In genomic region chr18:75204978-75205759, GRCh38 we compare ENCODE assay signal across 9 cellular contexts. TPM values are rescaled to one million over a fixed set of nuclear protein-coding genes. Genes with fewer than 3 reads are reported as not detected.
DNase-seq lines count a peak whose midpoint lies in the region; ATAC-seq and TF ChIP-seq lines count a peak whose summit lies in the region.
"Had no signal": no experiment of that assay in that cellular context is flagged by ENCODE, and none has a peak within 500 bp of the region (broad histone marks: within the 10 kb centered on the region; RNA-seq: fewer than 3 reads in every experiment).

No MANE protein-coding gene starts in this region.

- H3K9ac ChIP-seq in mucosa of stomach (ENCODE audit: low read length) = peak overlapping the region; percentile 17

- peaks cover 40% of the 10 kb centered on the region for H3K4me1 Mint-ChIP-seq in activated naive CD4-positive, alpha-beta T cell treated with anti-CD3 and anti-CD28 coated beads, Interleukin-2, amount 10 ng/mL, durations not matched to agents 7 days and 5 days
- H3K4me1 Mint-ChIP-seq in type B pancreatic cell (ENCODE audit: unreplicated experiment) = peaks cover 55% of the 10 kb centered on the region

- no peaks in the 10 kb centered on the region for H3K36me3 ChIP-seq in mucosa of stomach (ENCODE audit: control insufficient read depth, insufficient read depth, low read length)

- H3K27me3 ChIP-seq in mucosa of stomach (ENCODE audit: control insufficient read depth, insufficient read depth, low read length) = no peaks in the 10 kb centered on the region

- CTCF ChIA-PET in activated naive CD4-positive, alpha-beta T cell treated with anti-CD3 and anti-CD28 coated beads, Interleukin-2, amount 10 ng/mL, durations not matched to agents 7 days and 5 days (lab: Charles Lee) = no interaction called here

- ATAC-seq in HG03175 (IDR thresholded peaks at IDR 0.05; ENCODE audit: unreplicated experiment) (no peak), GM21723 (IDR thresholded peaks at IDR 0.05; ENCODE audit: unreplicated experiment) (no peak)

- peak overlapping the region; percentile 56 for H3K4me3 ChIP-seq in choroid plexus epithelial cell (ENCODE audit: low read depth, low read length)
- H3K4me3 ChIP-seq in mucosa of stomach (ENCODE audit: low read length) = no peak overlapping the region

- TF ChIP-seq CTCF in choroid plexus epithelial cell (conservative IDR thresholded peaks at IDR 0.05; ENCODE audit: low read depth, low read length) = no peak
- no peak for TF ChIP-seq CTCF in type B pancreatic cell (conservative IDR thresholded peaks at IDR 0.05)

- H3K9me3 ChIP-seq in mucosa of stomach (ENCODE audit: control insufficient read depth, low read length) = no peaks in the 10 kb centered on the region

- H3K36me3 Mint-ChIP-seq in activated naive CD4-positive, alpha-beta T cell treated with anti-CD3 and anti-CD28 coated beads, Interleukin-2, amount 10 ng/mL, durations not matched to agents 7 days and 5 days = peaks cover 41% of the 10 kb centered on the region
- H3K36me3 Mint-ChIP-seq in type B pancreatic cell = peaks cover 33% of the 10 kb centered on the region

- H3K27ac Mint-ChIP-seq in activated naive CD4-positive, alpha-beta T cell treated with anti-CD3 and anti-CD28 coated beads, Interleukin-2, amount 10 ng/mL, durations not matched to agents 7 days and 5 days = no peak overlapping the region
- H3K27ac Mint-ChIP-seq in type B pancreatic cell = peak overlapping the region; percentile 91

- peaks cover 23% of the 10 kb centered on the region for H3K4me1 ChIP-seq in mucosa of stomach (ENCODE audit: control insufficient read depth, insufficient read depth, low read length)

- DNase-seq in activated naive CD4-positive, alpha-beta T cell treated with anti-CD3 and anti-CD28 coated beads, Interleukin-2, amount 10 ng/mL, durations not matched to agents 7 days and 5 days = no peak
- DNase-seq in activated naive CD4-positive, alpha-beta T cell treated with Interleukin-2 at 50 U/mL for 16 hours = no peak
- DNase-seq in choroid plexus epithelial cell (ENCODE audit: low read depth) = no peak
- no peak for DNase-seq in type B pancreatic cell (ENCODE audit: extremely low spot score, unreplicated experiment)
- no peak for DNase-seq in DMS153 (lab: John Stamatoyannopoulos, UW)
- DNase-seq: activated CD8-positive, alpha-beta memory T cell treated with anti-CD3 and anti-CD28 coated beads, Interleukin-2, amount 50 U/mL, for 48 hours had no signal

- peaks cover 44% of the 10 kb centered on the region for H3K27me3 Mint-ChIP-seq in activated naive CD4-positive, alpha-beta T cell treated with anti-CD3 and anti-CD28 coated beads, Interleukin-2, amount 10 ng/mL, durations not matched to agents 7 days and 5 days
- peaks cover 43% of the 10 kb centered on the region for H3K27me3 Mint-ChIP-seq in type B pancreatic cell

- H3K4me3 Mint-ChIP-seq in activated naive CD4-positive, alpha-beta T cell treated with anti-CD3 and anti-CD28 coated beads, Interleukin-2, amount 10 ng/mL, durations not matched to agents 7 days and 5 days = peak overlapping the region; percentile 62
- peak overlapping the region; percentile 98 for H3K4me3 Mint-ChIP-seq in type B pancreatic cell

- H3K9me3 Mint-ChIP-seq in activated naive CD4-positive, alpha-beta T cell treated with anti-CD3 and anti-CD28 coated beads, Interleukin-2, amount 10 ng/mL, durations not matched to agents 7 days and 5 days = no peaks in the 10 kb centered on the region
- no peaks in the 10 kb centered on the region for H3K9me3 Mint-ChIP-seq in type B pancreatic cell

RNA-seq across cellular contexts. Expression of gene PTGR3, which starts 3.8 kb away (rescaled TPM):
- 25.4 and 86.7 TPM in 2 replicates for total RNA-seq in type B pancreatic cell (ENCODE audit: low replicate concordance)

RNA-seq across cellular contexts. Expression of gene TSHZ1, which starts 5.4 kb away (rescaled TPM):
- 21.8 and 79.9 TPM in 2 replicates for total RNA-seq in type B pancreatic cell (ENCODE audit: low replicate concordance)
